ENCODE assay signal across 9 cellular contexts in the genomic region with DNA sequence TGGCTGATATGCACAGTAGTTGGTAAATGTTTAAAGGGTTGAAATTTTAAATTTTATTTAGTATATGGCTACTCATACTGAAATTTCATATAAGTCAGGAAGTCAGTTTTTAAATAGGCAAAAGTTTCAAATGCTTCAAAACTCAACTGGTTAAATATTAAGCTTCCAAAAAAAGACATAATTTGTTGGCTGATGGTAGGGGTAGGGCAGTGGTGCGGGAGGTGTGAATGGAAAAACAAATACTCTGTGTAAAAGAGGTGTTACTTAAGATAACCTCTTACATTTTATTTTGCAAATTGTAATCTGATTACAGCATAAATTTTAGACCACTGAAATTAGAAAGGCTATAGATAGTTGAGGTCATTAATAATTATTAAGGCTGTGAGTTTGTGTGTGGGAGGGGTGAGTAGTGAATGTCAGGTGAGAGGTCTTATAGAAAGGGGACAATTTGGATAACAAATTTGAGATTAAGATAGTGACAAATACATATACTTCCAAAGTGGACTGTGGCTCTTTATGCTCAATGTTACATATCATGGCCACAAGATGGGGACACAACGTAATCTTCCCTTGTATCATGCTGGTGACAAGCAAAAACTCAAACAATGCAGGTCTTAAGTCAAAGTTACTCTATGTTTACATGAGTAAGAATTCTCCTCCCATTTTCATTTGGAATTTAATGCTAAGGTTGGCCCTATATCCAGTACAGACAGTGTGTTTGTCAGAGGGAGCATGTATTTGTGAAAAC. TPM values are rescaled to one million over a fixed set of nuclear protein-coding genes. Genes with fewer than 3 reads are reported as not detected.
DNase-seq lines count a peak whose midpoint lies in the region; ATAC-seq and TF ChIP-seq lines count a peak whose summit lies in the region.
"Had no signal": no experiment of that assay in that cellular context is flagged by ENCODE, and none has a peak within 500 bp of the region (broad histone marks: within the 10 kb centered on the region; RNA-seq: fewer than 3 reads in every experiment).

No MANE protein-coding gene starts in this region.

- DNase-seq in DMS 273 (lab: John Stamatoyannopoulos, UW; ENCODE audit: unreplicated experiment), result peak; percentile 45
- DNase-seq in DMS 273 treated with DMSO at 0.1 percent for 48 hours (lab: John Stamatoyannopoulos, UW), result no peak
- DNase-seq in NCI-H1417 treated with DMSO at 0.1 percent for 48 hours (lab: John Stamatoyannopoulos, UW), result peak; percentile 4
- no peak for DNase-seq in neural crest cell (ENCODE audit: low read depth, low spot score)
- no peak for DNase-seq in coronary artery (ENCODE audit: low spot score)

- H3K36me3 Mint-ChIP-seq in brain (no peaks in the 10 kb centered on the region), neural crest cell (ENCODE audit: low read depth) (peaks cover 2% of the 10 kb centered on the region)

- H3K4me3 ChIP-seq in coronary artery, result no peak overlapping the region
- H3K4me3 ChIP-seq: skin epidermis had no signal

- H3K9me3 Mint-ChIP-seq in brain (peaks cover 8 to 17% (median 9%) of the 10 kb centered on the region in 5 experiments), neural crest cell (peaks cover 12% of the 10 kb centered on the region)

- ATAC-seq in GM18520 (IDR thresholded peaks at IDR 0.05; ENCODE audit: unreplicated experiment) (no peak), GM19452 (IDR thresholded peaks at IDR 0.05; ENCODE audit: unreplicated experiment) (no peak)

- H3K4me3 Mint-ChIP-seq in brain (no peak overlapping the region), neural crest cell (no peak overlapping the region)

- H3K27me3 Mint-ChIP-seq in brain (no peaks in the 10 kb centered on the region), neural crest cell (ENCODE audit: low read depth) (peaks cover 6% of the 10 kb centered on the region)

- H3K27ac Mint-ChIP-seq in brain (no peak overlapping the region), neural crest cell (ENCODE audit: unreplicated experiment) (no peak overlapping the region)

- peaks cover 5% of the 10 kb centered on the region for H3K4me1 Mint-ChIP-seq in brain
- H3K4me1 Mint-ChIP-seq in neural crest cell, result no peaks in the 10 kb centered on the region

- peak; percentile 44 to 65 for TF ChIP-seq CTCF in brain (conservative IDR thresholded peaks at IDR 0.05)
- peak; percentile 67 for TF ChIP-seq CTCF in neural crest cell (conservative IDR thresholded peaks at IDR 0.05)
- no peak for TF ChIP-seq CTCF in coronary artery (IDR thresholded peaks at IDR 0.05)

- no peak overlapping the region for H3K27ac ChIP-seq in coronary artery
- H3K27ac ChIP-seq: skin epidermis had no signal

RNA-seq across cellular contexts. Expression of a gene that starts 36.6 kb away (rescaled TPM):
- not detected for polyA plus RNA-seq in brain (ENCODE audit: insufficient read depth, low read depth, low replicate concordance)
- 0.42 and 0.77 TPM in 2 replicates for total RNA-seq in neural crest cell

Comparison
In these comparisons a context has a peak if more than half of its experiments do, and no peak if none do; other contexts are left out.
1. DNase-seq: peak in DMS 273 (single experiment) and NCI-H1417 treated with DMSO at 0.1 percent for 48 hours (single experiment); none in DMS 273 treated with DMSO at 0.1 percent for 48 hours (single experiment), neural crest cell (single experiment) and coronary artery (single experiment).